ENCODE assay signal across 8 cellular contexts in the genomic region with DNA sequence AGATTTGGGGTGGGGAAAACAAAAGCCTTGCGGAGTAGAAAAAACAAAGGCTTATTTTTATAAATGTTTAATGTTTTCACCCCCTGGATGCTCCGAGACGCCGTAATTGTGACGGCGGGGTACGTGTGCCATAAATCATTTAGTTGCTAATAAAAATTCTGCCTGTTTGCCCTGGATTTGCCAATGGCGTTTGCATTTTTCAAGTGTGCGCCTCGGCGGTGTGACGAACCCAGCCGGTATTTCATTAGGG. TPM values are rescaled to one million over a fixed set of nuclear protein-coding genes. Genes with fewer than 3 reads are reported as not detected.
DNase-seq lines count a peak whose midpoint lies in the region; ATAC-seq and TF ChIP-seq lines count a peak whose summit lies in the region.

No MANE protein-coding gene starts in this region.

- no peak overlapping the region for H3K23ac ChIP-seq in mesendoderm (ENCODE audit: low read length)

- no peak overlapping the region for H4K8ac ChIP-seq in mesendoderm (ENCODE audit: low read depth, low read length)

- ATAC-seq in GM21825 (IDR thresholded peaks at IDR 0.05; ENCODE audit: unreplicated experiment): no peak
- no peak for ATAC-seq in HG03175 (IDR thresholded peaks at IDR 0.05; ENCODE audit: unreplicated experiment)

- H2AK5ac ChIP-seq in mesendoderm (ENCODE audit: low read length): no peak overlapping the region

- peak overlapping the region; percentile 97 for H3K56ac ChIP-seq in mesendoderm (ENCODE audit: low read length)

- H4K20me1 ChIP-seq in Karpas-422 (ENCODE audit: insufficient read depth, low read depth, low read length): no peaks in the 10 kb centered on the region; the same call in 1 of the 2 replicates

- H3K9me3 ChIP-seq in HEK293 (ENCODE audit: control insufficient read depth, insufficient read depth, low read depth, low read length) (no peaks in the 10 kb centered on the region), breast epithelium (no peaks in the 10 kb centered on the region), Karpas-422 (ENCODE audit: low read length) (no peaks in the 10 kb centered on the region)

- H2BK120ac ChIP-seq in mesendoderm (ENCODE audit: low read depth, low read length): peak overlapping the region; percentile 75

- no CpG with 5 or more reads among the region's 13 CpGs for WGBS in mesendoderm (ENCODE audit: extremely low coverage, insufficient coverage, low lambda C conversion rate)

- TF ChIP-seq CTCF in 22Rv1 (IDR thresholded peaks at IDR 0.05) (no peak), HEK293 (tag by site-specific recombination; IDR thresholded peaks at IDR 0.05) (no peak), breast epithelium (IDR thresholded peaks at IDR 0.05) (no peak)

- no peak for TF ChIP-seq POLR2A in breast epithelium (IDR thresholded peaks at IDR 0.05)

- H4K5ac ChIP-seq in mesendoderm (ENCODE audit: low read length): no peak overlapping the region

- H3K9ac ChIP-seq in mesendoderm (ENCODE audit: low read length) (peak overlapping the region; percentile 95), Karpas-422 (ENCODE audit: low read length) (no peak overlapping the region)

- CTCF ChIA-PET in HEK293 (lab: Yijun Ruan, JAX): interaction anchor here (0.7 to 1.4 kb wide), 3 partner anchors 22 to 186 kb away, joined by 3 to 5 read pairs (median 4); no protein-coding TSS in a partner anchor

- peak overlapping the region; percentile 100 for H3K18ac ChIP-seq in mesendoderm (ENCODE audit: low read length)

- peaks cover 2% of the 10 kb centered on the region for H3K79me1 ChIP-seq in mesendoderm (ENCODE audit: low read length)

- intact Hi-C loops in breast epithelium (cut with DNase I; ENCODE audit: low total_unique reads): no loop called here

- peak overlapping the region; percentile 95 for H3K4ac ChIP-seq in mesendoderm (ENCODE audit: low read depth, low read length)

- no peak overlapping the region for H2AFZ ChIP-seq in Karpas-422 (ENCODE audit: low read length)

- no peaks in the 10 kb centered on the region for H3K36me3 ChIP-seq in HEK293 (ENCODE audit: control insufficient read depth in 2 of 2, insufficient read depth in 1 of 2, low read length in 2 of 2)
- H3K36me3 ChIP-seq in breast epithelium: no peaks in the 10 kb centered on the region
- H3K36me3 ChIP-seq in mesendoderm (ENCODE audit: control insufficient read depth, insufficient read depth, low read length): no peaks in the 10 kb centered on the region
- no peaks in the 10 kb centered on the region for H3K36me3 ChIP-seq in Karpas-422 (ENCODE audit: insufficient read depth, low read length)

- no peak overlapping the region for H2BK15ac ChIP-seq in mesendoderm (replicated peaks; ENCODE audit: low read depth)

- DNase-seq in breast epithelium (ENCODE audit: low spot score in 2 of 2): no peak
- DNase-seq in mesendoderm: no peak
- DNase-seq in T-helper 9 cell: no peak
- no peak for DNase-seq in Karpas-422

- H3K79me2 ChIP-seq in mesendoderm (ENCODE audit: control insufficient read depth, insufficient read depth, low read length): peaks cover 16% of the 10 kb centered on the region
- no peaks in the 10 kb centered on the region for H3K79me2 ChIP-seq in Karpas-422 (ENCODE audit: low read length)

- peak overlapping the region; percentile 91 for H2BK5ac ChIP-seq in mesendoderm (ENCODE audit: low read length)

- POLR2A ChIA-PET in HEK293 (lab: Yijun Ruan, JAX): interaction anchor here (0.6 to 1.7 kb wide), 3 partner anchors 14 to 186 kb away, joined by 3 to 9 read pairs (median 7); no protein-coding TSS in a partner anchor

- peak overlapping the region; percentile 100 for H3K27ac ChIP-seq in 22Rv1
- peak overlapping the region; percentile 99 for H3K27ac ChIP-seq in HEK293 (ENCODE audit: extremely low read depth, low read depth, low read length)
- peak overlapping the region; percentile 99 for H3K27ac ChIP-seq in breast epithelium
- peak overlapping the region; percentile 94 for H3K27ac ChIP-seq in mesendoderm (ENCODE audit: low read depth, low read length)
- no peak overlapping the region for H3K27ac ChIP-seq in Karpas-422 (ENCODE audit: low read length)

- H3K27me3 ChIP-seq in breast epithelium: no peaks in the 10 kb centered on the region
- no peaks in the 10 kb centered on the region for H3K27me3 ChIP-seq in mesendoderm (ENCODE audit: insufficient read depth, low read length, poor library complexity)
- no peaks in the 10 kb centered on the region for H3K27me3 ChIP-seq in Karpas-422 (ENCODE audit: low read length)

- H3K4me2 ChIP-seq in mesendoderm (ENCODE audit: low read length): peak overlapping the region; percentile 58
- H3K4me2 ChIP-seq in Karpas-422 (ENCODE audit: low read depth, low read length, poor library complexity, severe bottlenecking): no peak overlapping the region

- peak overlapping the region; percentile 81 for H3K4me3 ChIP-seq in HEK293 (ENCODE audit: low read depth, low read length)
- H3K4me3 ChIP-seq in breast epithelium: peak overlapping the region; percentile 93 to 98 (median 95)
- H3K4me3 ChIP-seq in mesendoderm (ENCODE audit: low read length): peak overlapping the region; percentile 68
- H3K4me3 ChIP-seq in Karpas-422 (ENCODE audit: low read length): no peak overlapping the region

- H3K4me1 ChIP-seq in HEK293 (ENCODE audit: control insufficient read depth, insufficient read depth, low read length) (peaks cover 12% of the 10 kb centered on the region), breast epithelium (peaks cover 0 to 7% of the 10 kb centered on the region in 2 donors), mesendoderm (ENCODE audit: control insufficient read depth, low read depth, low read length) (peaks cover 5% of the 10 kb centered on the region), Karpas-422 (ENCODE audit: low read length) (peaks cover 23% of the 10 kb centered on the region)

- no peaks in the 10 kb centered on the region for H3K9me2 ChIP-seq in Karpas-422 (replicated peaks; ENCODE audit: insufficient read depth, low read length)

TF ChIP-seq in HEK293, 187 proteins besides CTCF, POLR2A, EP300 and RAD21 (continues in another document):
- no peak for TF ChIP-seq ZNF658 (tag by site-specific recombination; IDR thresholded peaks at IDR 0.05)
- no peak for TF ChIP-seq ZNF426 (tag by site-specific recombination; IDR thresholded peaks at IDR 0.05)
- no peak for TF ChIP-seq ZNF121 (tag by site-specific recombination; IDR thresholded peaks at IDR 0.05)
- no peak for TF ChIP-seq ZNF624 (tag by site-specific recombination; IDR thresholded peaks at IDR 0.05)
- no peak for TF ChIP-seq ZNF791 (tag by site-specific recombination; IDR thresholded peaks at IDR 0.05)
- no peak for TF ChIP-seq ZNF548 (tag by site-specific recombination; IDR thresholded peaks at IDR 0.05)
- no peak for TF ChIP-seq ZNF248 (tag by site-specific recombination; IDR thresholded peaks at IDR 0.05)
- no peak for TF ChIP-seq ZNF138 (tag by site-specific recombination; IDR thresholded peaks at IDR 0.05; ENCODE audit: borderline replicate concordance)
- TF ChIP-seq ZNF514 (tag by site-specific recombination; IDR thresholded peaks at IDR 0.05): no peak
- no peak for TF ChIP-seq ZNF510 (tag by site-specific recombination; IDR thresholded peaks at IDR 0.05; ENCODE audit: insufficient replicate concordance)
- TF ChIP-seq, protein P1, sequence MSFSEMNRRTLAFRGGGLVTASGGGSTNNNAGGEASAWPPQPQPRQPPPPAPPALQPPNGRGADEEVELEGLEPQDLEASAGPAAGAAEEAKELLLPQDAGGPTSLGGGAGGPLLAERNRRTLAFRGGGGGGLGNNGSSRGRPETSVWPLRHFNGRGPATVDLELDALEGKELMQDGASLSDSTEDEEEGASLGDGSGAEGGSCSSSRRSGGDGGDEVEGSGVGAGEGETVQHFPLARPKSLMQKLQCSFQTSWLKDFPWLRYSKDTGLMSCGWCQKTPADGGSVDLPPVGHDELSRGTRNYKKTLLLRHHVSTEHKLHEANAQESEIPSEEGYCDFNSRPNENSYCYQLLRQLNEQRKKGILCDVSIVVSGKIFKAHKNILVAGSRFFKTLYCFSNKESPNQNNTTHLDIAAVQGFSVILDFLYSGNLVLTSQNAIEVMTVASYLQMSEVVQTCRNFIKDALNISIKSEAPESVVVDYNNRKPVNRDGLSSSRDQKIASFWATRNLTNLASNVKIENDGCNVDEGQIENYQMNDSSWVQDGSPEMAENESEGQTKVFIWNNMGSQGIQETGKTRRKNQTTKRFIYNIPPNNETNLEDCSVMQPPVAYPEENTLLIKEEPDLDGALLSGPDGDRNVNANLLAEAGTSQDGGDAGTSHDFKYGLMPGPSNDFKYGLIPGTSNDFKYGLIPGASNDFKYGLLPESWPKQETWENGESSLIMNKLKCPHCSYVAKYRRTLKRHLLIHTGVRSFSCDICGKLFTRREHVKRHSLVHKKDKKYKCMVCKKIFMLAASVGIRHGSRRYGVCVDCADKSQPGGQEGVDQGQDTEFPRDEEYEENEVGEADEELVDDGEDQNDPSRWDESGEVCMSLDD (tag by site-specific recombination; IDR thresholded peaks at IDR 0.05): no peak
- no peak for TF ChIP-seq SP3 (tag by site-specific recombination; IDR thresholded peaks at IDR 0.05)
- TF ChIP-seq, protein P2, sequence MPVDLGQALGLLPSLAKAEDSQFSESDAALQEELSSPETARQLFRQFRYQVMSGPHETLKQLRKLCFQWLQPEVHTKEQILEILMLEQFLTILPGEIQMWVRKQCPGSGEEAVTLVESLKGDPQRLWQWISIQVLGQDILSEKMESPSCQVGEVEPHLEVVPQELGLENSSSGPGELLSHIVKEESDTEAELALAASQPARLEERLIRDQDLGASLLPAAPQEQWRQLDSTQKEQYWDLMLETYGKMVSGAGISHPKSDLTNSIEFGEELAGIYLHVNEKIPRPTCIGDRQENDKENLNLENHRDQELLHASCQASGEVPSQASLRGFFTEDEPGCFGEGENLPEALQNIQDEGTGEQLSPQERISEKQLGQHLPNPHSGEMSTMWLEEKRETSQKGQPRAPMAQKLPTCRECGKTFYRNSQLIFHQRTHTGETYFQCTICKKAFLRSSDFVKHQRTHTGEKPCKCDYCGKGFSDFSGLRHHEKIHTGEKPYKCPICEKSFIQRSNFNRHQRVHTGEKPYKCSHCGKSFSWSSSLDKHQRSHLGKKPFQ (tag by site-specific recombination; IDR thresholded peaks at IDR 0.05): peak; percentile 44; the same call in 1 of the 2 replicates

RNA-seq across cellular contexts. Expression of a gene that starts 2.5 kb away (rescaled TPM):
- 10 to 100 TPM; 32.2 to 72.4 (median 36.9) TPM for total RNA-seq in breast epithelium
- 23.2 TPM for polyA plus RNA-seq in mesendoderm (2013, experiment 1 of 2)
- polyA plus RNA-seq in mesendoderm (2013, experiment 2 of 2): 22.9 TPM
- 10.2 and 21.4 TPM in 2 replicates for total RNA-seq in Karpas-422 (2014; rRNA removed; shearing (Covaris generic); ENCODE audit: low replicate concordance)
